Comparison of ENCODE assay signal across 1 cellular context in genomic region chr1:59214764-59215208, GRCh38.
TF ChIP-seq lines count a peak whose summit lies in the region.

No MANE protein-coding gene starts in this region.

TF ChIP-seq in IMR-90, 13 proteins besides CTCF, POLR2A, EP300 and RAD21 (continued from another document):
- TF ChIP-seq SMC3 (IDR thresholded peaks at IDR 0.05; ENCODE audit: low read depth, low read length) (no peak), RFX5 (IDR thresholded peaks at IDR 0.05; ENCODE audit: low read depth, low read length) (no peak), NFE2L2 (IDR thresholded peaks at IDR 0.05; ENCODE audit: low read depth, low read length) (no peak), CEBPB (IDR thresholded peaks at IDR 0.05; ENCODE audit: low read depth, low read length) (no peak), CHD1 (IDR thresholded peaks at IDR 0.05; ENCODE audit: low read depth, low read length) (no peak), MXI1 (IDR thresholded peaks at IDR 0.05; ENCODE audit: borderline replicate concordance, low read depth, low read length) (no peak)
TF ChIP-seq in IMR-90: peak in this region for 0.
